In the genomic region with DNA sequence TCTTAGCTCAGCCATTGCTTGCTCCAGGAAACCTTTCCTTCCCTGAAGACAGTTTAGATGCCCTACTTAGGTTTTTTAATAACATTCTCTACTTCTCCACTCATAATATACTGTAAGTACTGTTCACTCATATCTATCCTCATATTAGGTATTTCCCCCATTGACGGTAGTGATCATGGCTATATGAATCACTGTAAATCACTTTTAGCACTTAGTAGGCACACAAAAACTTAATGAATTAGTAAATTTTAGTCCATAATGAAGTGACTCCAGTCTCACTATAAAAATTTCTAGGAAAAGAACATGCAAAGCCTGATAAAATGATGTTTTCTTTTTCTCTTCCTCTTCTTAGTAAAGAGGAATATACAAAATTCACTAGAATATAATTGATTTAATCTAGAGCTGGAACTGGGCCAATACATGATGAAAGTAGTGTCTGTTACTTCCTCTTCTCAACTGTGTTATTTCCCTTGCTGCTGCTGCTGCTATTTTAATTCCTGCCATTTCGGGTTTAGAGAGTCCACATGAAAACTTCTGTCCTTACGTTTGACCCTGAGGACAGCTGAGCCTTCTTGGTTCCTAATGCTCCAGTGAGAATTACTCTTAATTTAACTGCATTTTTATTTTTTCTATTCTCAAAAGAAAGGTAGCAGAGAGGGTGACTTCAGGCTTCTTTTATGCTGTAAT, we compare ENCODE assay signal across 8 cellular contexts.
DNase-seq lines count a peak whose midpoint lies in the region; ATAC-seq and TF ChIP-seq lines count a peak whose summit lies in the region.

No MANE protein-coding gene starts in this region.

- intact Hi-C loops in CD8-positive, alpha-beta T cell (cut with DNase I, micrococcal nuclease): loop anchor here in 1 of 2 experiments (5.0 kb wide), 1 partner anchor 153 kb away; no protein-coding TSS in a partner anchor

- H3K4me3 ChIP-seq in CD8-positive, alpha-beta T cell (ENCODE audit: low read depth, low read length): no peak overlapping the region
- H3K4me3 ChIP-seq in Peyer's patch: no peak overlapping the region

- CTCF ChIA-PET in CD8-positive, alpha-beta T cell (lab: Charles Lee): interaction anchor here (0.6 to 2.1 kb wide), 5 partner anchors 20 to 152 kb away, joined by 3 to 5 read pairs (median 4); a partner anchor contains a TSS

- no peak overlapping the region for H3K27ac ChIP-seq in CD8-positive, alpha-beta T cell (ENCODE audit: low read depth, low read length)
- no peak overlapping the region for H3K27ac ChIP-seq in Peyer's patch

- peak overlapping the region; percentile 84 for H3K27ac Mint-ChIP-seq in CD8-positive, alpha-beta T cell

- H3K9me3 ChIP-seq in CD8-positive, alpha-beta T cell (ENCODE audit: low read length): no peaks in the 10 kb centered on the region
- no peaks in the 10 kb centered on the region for H3K9me3 ChIP-seq in Peyer's patch

- ATAC-seq in CD8-positive, alpha-beta T cell: peak; percentile 58
- ATAC-seq in GM19395 (IDR thresholded peaks at IDR 0.05; ENCODE audit: unreplicated experiment): peak; percentile 85

- DNase-seq in CD8-positive, alpha-beta T cell: no peak
- DNase-seq in NAMALWA (ENCODE audit: low spot score) (peak; percentile 86), erythroblast (lab: John Stamatoyannopoulos, UW) (peak; percentile 46 to 65), Peyer's patch (no peak), HPDE6-E6E7 (ENCODE audit: extremely low spot score) (no peak), AG20443 (ENCODE audit: low spot score) (no peak)
- DNase-seq in activated CD4-positive, alpha-beta T cell treated with anti-CD3 and anti-CD28 coated beads for 1 hour: no peak

- peak overlapping the region; percentile 32 for H3K4me3 Mint-ChIP-seq in CD8-positive, alpha-beta T cell

- peaks cover 42% of the 10 kb centered on the region for H3K4me1 Mint-ChIP-seq in CD8-positive, alpha-beta T cell (ENCODE audit: low read depth)

- no peaks in the 10 kb centered on the region for H3K27me3 Mint-ChIP-seq in CD8-positive, alpha-beta T cell (ENCODE audit: low read depth)

- TF ChIP-seq POLR2A in erythroblast (IDR thresholded peaks at IDR 0.05; ENCODE audit: low read length): no peak
- no peak for TF ChIP-seq POLR2A in Peyer's patch (IDR thresholded peaks at IDR 0.05)

- H3K36me3 Mint-ChIP-seq in CD8-positive, alpha-beta T cell: peaks cover 58% of the 10 kb centered on the region

- H3K36me3 ChIP-seq in CD8-positive, alpha-beta T cell (ENCODE audit: insufficient read depth, low read length): peaks cover 15% of the 10 kb centered on the region
- H3K36me3 ChIP-seq in Peyer's patch: peaks cover 0 to 50% (median 0%) of the 10 kb centered on the region in 3 donors

- TF ChIP-seq CTCF in CD8-positive, alpha-beta T cell (IDR thresholded peaks at IDR 0.05): no peak
- no peak for TF ChIP-seq CTCF in Peyer's patch (IDR thresholded peaks at IDR 0.05)

- no peaks in the 10 kb centered on the region for H3K27me3 ChIP-seq in CD8-positive, alpha-beta T cell (ENCODE audit: insufficient read depth, low read length)
- H3K27me3 ChIP-seq in Peyer's patch: no peaks in the 10 kb centered on the region

- POLR2A ChIA-PET in CD8-positive, alpha-beta T cell (lab: Charles Lee): interaction anchor here (0.5 to 1.2 kb wide), 3 partner anchors 29 to 244 kb away, joined by 3 read pairs; no protein-coding TSS in a partner anchor

- H3K9me3 Mint-ChIP-seq in CD8-positive, alpha-beta T cell: no peaks in the 10 kb centered on the region

- peaks cover 23% of the 10 kb centered on the region for H3K4me1 ChIP-seq in CD8-positive, alpha-beta T cell (ENCODE audit: insufficient read depth, low read length)
- peaks cover 0 to 3% (median 0%) of the 10 kb centered on the region in 4 donors for H3K4me1 ChIP-seq in Peyer's patch

Comparison
In these comparisons a context has a peak if more than half of its experiments do, and no peak if none do; other contexts are left out.
1. DNase-seq: peak in NAMALWA (single experiment) and erythroblast (2 of 2); none in CD8-positive, alpha-beta T cell (0 of 7), Peyer's patch (0 of 3), HPDE6-E6E7 (single experiment), activated CD4-positive, alpha-beta T cell treated with anti-CD3 and anti-CD28 coated beads for 1 hour (single experiment) and AG20443 (single experiment).